9 cellular contexts compared by ENCODE assay signal in the genomic region with DNA sequence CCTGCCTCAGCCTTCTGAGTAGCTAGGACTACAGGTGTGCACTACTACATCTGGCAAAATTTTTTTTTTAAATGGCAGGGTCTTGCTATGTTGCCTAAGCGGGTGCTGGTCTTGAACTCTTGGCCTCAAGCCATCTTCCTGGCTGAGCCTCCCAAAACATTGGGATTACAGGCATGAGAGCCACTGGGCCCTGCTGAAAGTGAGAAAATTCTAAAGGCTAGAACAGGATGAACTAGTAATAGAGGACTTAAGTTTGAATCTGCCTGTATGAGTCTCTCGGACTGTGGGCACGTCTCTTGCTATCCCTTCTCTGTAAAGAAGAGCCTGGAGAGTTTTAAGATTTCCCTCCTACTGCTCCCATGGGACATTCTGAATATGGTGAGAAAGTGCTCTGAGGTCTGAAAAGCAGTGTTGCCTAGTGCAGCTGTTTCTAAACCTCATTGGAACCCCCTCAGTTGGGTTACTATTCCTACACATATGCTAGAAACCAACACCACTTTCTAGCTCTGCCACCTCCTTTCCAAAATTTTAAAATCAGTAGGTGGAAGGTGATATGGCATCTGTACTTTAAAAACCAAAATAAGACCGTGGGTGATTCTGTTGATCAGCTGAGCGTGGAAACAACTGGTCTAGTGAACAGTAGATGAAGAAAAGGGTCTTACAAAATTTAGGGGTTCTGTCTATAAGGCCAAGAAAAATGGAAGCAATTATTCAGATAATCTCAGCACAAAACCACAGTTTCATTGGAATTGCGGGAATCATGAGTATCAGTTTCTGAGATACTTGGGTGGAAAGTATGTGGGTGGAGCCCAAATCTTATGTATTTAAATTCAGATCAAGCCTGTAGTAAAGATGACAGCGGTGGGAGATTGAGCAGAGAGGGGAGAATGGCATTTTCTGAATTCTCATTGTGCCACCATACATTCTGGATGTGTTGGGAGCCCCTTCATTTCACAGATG.
DNase-seq lines count a peak whose midpoint lies in the region; ATAC-seq and TF ChIP-seq lines count a peak whose summit lies in the region.
"Had no signal": no experiment of that assay in that cellular context is flagged by ENCODE, and none has a peak within 500 bp of the region (broad histone marks: within the 10 kb centered on the region; RNA-seq: fewer than 3 reads in every experiment).

No MANE protein-coding gene starts in this region.

- no peaks in the 10 kb centered on the region for H3K27me3 Mint-ChIP-seq in activated CD4-positive, alpha-beta T cell treated with anti-CD3 and anti-CD28 coated beads, Interleukin-2, amount 10 ng/mL, durations not matched to agents 24 days and 14 days
- H3K27me3 Mint-ChIP-seq in activated CD4-positive, alpha-beta memory T cell treated with anti-CD3 and anti-CD28 coated beads, Interleukin-2, amount 10 ng/mL, durations not matched to agents 7 days and 5 days, result no peaks in the 10 kb centered on the region
- H3K27me3 Mint-ChIP-seq in nephron progenitor cell (ENCODE audit: low read depth, poor library complexity) (peaks cover 3% of the 10 kb centered on the region), type B pancreatic cell (peaks cover 9% of the 10 kb centered on the region)

- intact Hi-C loops in activated CD4-positive, alpha-beta T cell treated with anti-CD3 and anti-CD28 coated beads, Interleukin-2, amount 10 ng/mL, durations not matched to agents 24 days and 14 days (cut with micrococcal nuclease), result loop anchor here (1.0 kb wide), 2 partner anchors 258 to 464 kb away; no protein-coding TSS in a partner anchor
- intact Hi-C loops in posterior vena cava (cut with DNase I), result loop anchor here in 1 of 2 donors (10.0 kb wide), 1 partner anchor 453 kb away; no protein-coding TSS in a partner anchor

- CTCF ChIA-PET in activated CD4-positive, alpha-beta memory T cell treated with anti-CD3 and anti-CD28 coated beads, Interleukin-2, amount 10 ng/mL, durations not matched to agents 7 days and 5 days (lab: Charles Lee), result interaction anchor here (1.1 to 12.3 kb wide), 9 partner anchors 49 to 467 kb away, joined by 3 to 263 read pairs (median 3); no protein-coding TSS in a partner anchor

- H3K4me3 Mint-ChIP-seq in activated CD4-positive, alpha-beta T cell treated with anti-CD3 and anti-CD28 coated beads, Interleukin-2, amount 10 ng/mL, durations not matched to agents 24 days and 14 days, result peak overlapping the region; percentile 17
- no peak overlapping the region for H3K4me3 Mint-ChIP-seq in activated CD4-positive, alpha-beta memory T cell treated with anti-CD3 and anti-CD28 coated beads, Interleukin-2, amount 10 ng/mL, durations not matched to agents 7 days and 5 days
- no peak overlapping the region for H3K4me3 Mint-ChIP-seq in nephron progenitor cell
- H3K4me3 Mint-ChIP-seq in type B pancreatic cell, result no peak overlapping the region

- peaks cover 74% of the 10 kb centered on the region for H3K4me1 Mint-ChIP-seq in activated CD4-positive, alpha-beta T cell treated with anti-CD3 and anti-CD28 coated beads, Interleukin-2, amount 10 ng/mL, durations not matched to agents 24 days and 14 days
- H3K4me1 Mint-ChIP-seq in activated CD4-positive, alpha-beta memory T cell treated with anti-CD3 and anti-CD28 coated beads, Interleukin-2, amount 10 ng/mL, durations not matched to agents 7 days and 5 days, result peaks cover 76% of the 10 kb centered on the region
- peaks cover 58% of the 10 kb centered on the region for H3K4me1 Mint-ChIP-seq in nephron progenitor cell
- peaks cover 9% of the 10 kb centered on the region for H3K4me1 Mint-ChIP-seq in type B pancreatic cell (ENCODE audit: unreplicated experiment)

- H3K9me3 Mint-ChIP-seq in activated CD4-positive, alpha-beta T cell treated with anti-CD3 and anti-CD28 coated beads, Interleukin-2, amount 10 ng/mL, durations not matched to agents 24 days and 14 days, result no peaks in the 10 kb centered on the region
- peaks cover 5% of the 10 kb centered on the region for H3K9me3 Mint-ChIP-seq in activated CD4-positive, alpha-beta memory T cell treated with anti-CD3 and anti-CD28 coated beads, Interleukin-2, amount 10 ng/mL, durations not matched to agents 7 days and 5 days
- no peaks in the 10 kb centered on the region for H3K9me3 Mint-ChIP-seq in nephron progenitor cell
- H3K9me3 Mint-ChIP-seq in type B pancreatic cell, result peaks cover 5% of the 10 kb centered on the region

- H3K27ac Mint-ChIP-seq in activated CD4-positive, alpha-beta T cell treated with anti-CD3 and anti-CD28 coated beads, Interleukin-2, amount 10 ng/mL, durations not matched to agents 24 days and 14 days, result peak overlapping the region; percentile 96
- H3K27ac Mint-ChIP-seq in activated CD4-positive, alpha-beta memory T cell treated with anti-CD3 and anti-CD28 coated beads, Interleukin-2, amount 10 ng/mL, durations not matched to agents 7 days and 5 days, result peak overlapping the region; percentile 88
- H3K27ac Mint-ChIP-seq in nephron progenitor cell, result peak overlapping the region; percentile 92
- no peak overlapping the region for H3K27ac Mint-ChIP-seq in type B pancreatic cell

- POLR2A ChIA-PET in activated CD4-positive, alpha-beta memory T cell treated with anti-CD3 and anti-CD28 coated beads, Interleukin-2, amount 10 ng/mL, durations not matched to agents 7 days and 5 days (lab: Charles Lee), result interaction anchor here (0.8 to 3.7 kb wide), 13 partner anchors 51 to 463 kb away, joined by 3 to 24 read pairs (median 10); a partner anchor contains a TSS

- no peak overlapping the region for H3K4me3 ChIP-seq in GM12865 (ENCODE audit: low read depth, low read length)
- H3K4me3 ChIP-seq: psoas muscle had no signal

- no peak for ATAC-seq in GM21447 (IDR thresholded peaks at IDR 0.05; ENCODE audit: unreplicated experiment)

- no peaks in the 10 kb centered on the region for H3K36me3 Mint-ChIP-seq in activated CD4-positive, alpha-beta T cell treated with anti-CD3 and anti-CD28 coated beads, Interleukin-2, amount 10 ng/mL, durations not matched to agents 24 days and 14 days (ENCODE audit: low read depth)
- peaks cover 9% of the 10 kb centered on the region for H3K36me3 Mint-ChIP-seq in activated CD4-positive, alpha-beta memory T cell treated with anti-CD3 and anti-CD28 coated beads, Interleukin-2, amount 10 ng/mL, durations not matched to agents 7 days and 5 days (ENCODE audit: low read depth)
- H3K36me3 Mint-ChIP-seq in nephron progenitor cell (ENCODE audit: low read depth) (no peaks in the 10 kb centered on the region), type B pancreatic cell (no peaks in the 10 kb centered on the region)

- TF ChIP-seq CTCF in GM12865 (IDR thresholded peaks at IDR 0.05; ENCODE audit: insufficient read depth, low read depth, low read length, missing control alignments) (no peak), nephron progenitor cell (IDR thresholded peaks at IDR 0.05) (no peak), type B pancreatic cell (conservative IDR thresholded peaks at IDR 0.05) (no peak)

- peak; percentile 53 for DNase-seq in activated CD4-positive, alpha-beta T cell treated with anti-CD3 and anti-CD28 coated beads, Interleukin-2, amount 10 ng/mL, durations not matched to agents 24 days and 14 days
- DNase-seq in activated CD4-positive, alpha-beta T cell treated with anti-CD3 and anti-CD28 coated beads for 4 hours, result no peak
- DNase-seq in GM12865 (ENCODE audit: low read depth), result peak; percentile 36
- DNase-seq in activated CD4-positive, alpha-beta memory T cell treated with anti-CD3 and anti-CD28 coated beads, Interleukin-2, amount 10 ng/mL, durations not matched to agents 7 days and 5 days, result no peak
- DNase-seq in nephron progenitor cell, result no peak
- DNase-seq in type B pancreatic cell (ENCODE audit: extremely low spot score, unreplicated experiment), result no peak
- DNase-seq in posterior vena cava (ENCODE audit: low spot score), result no peak

Comparison
In these comparisons a context has a peak if more than half of its experiments do, and no peak if none do; other contexts are left out.
1. DNase-seq: peak in activated CD4-positive, alpha-beta T cell treated with anti-CD3 and anti-CD28 coated beads, Interleukin-2, amount 10 ng/mL, durations not matched to agents 24 days and 14 days (single experiment) and GM12865 (single experiment); none in activated CD4-positive, alpha-beta T cell treated with anti-CD3 and anti-CD28 coated beads for 4 hours (0 of 2), activated CD4-positive, alpha-beta memory T cell treated with anti-CD3 and anti-CD28 coated beads, Interleukin-2, amount 10 ng/mL, durations not matched to agents 7 days and 5 days (single experiment), nephron progenitor cell (single experiment), type B pancreatic cell (single experiment) and posterior vena cava (single experiment).